Comparison of ENCODE assay signal across 9 cellular contexts in genomic region chr1:149916193-149916926, GRCh38. TPM values are rescaled to one million over a fixed set of nuclear protein-coding genes. Genes with fewer than 3 reads are reported as not detected.
DNase-seq lines count a peak whose midpoint lies in the region; ATAC-seq, FAIRE-seq and TF ChIP-seq lines count a peak whose summit lies in the region.
"Had no signal": no experiment of that assay in that cellular context is flagged by ENCODE, and none has a peak within 500 bp of the region (broad histone marks: within the 10 kb centered on the region; RNA-seq: fewer than 3 reads in every experiment).

No MANE protein-coding gene starts in this region.

- CTCF ChIA-PET in GM12878 (lab: Yijun Ruan, JAX): no interaction called here

- ATAC-seq in GM12878: peak; percentile 20; the same call in 2 of the 3 replicates
- ATAC-seq in naive B cell (ENCODE audit: low read depth in 2 of 2): peak; percentile 16 to 35
- ATAC-seq in GM21423 (IDR thresholded peaks at IDR 0.05; ENCODE audit: unreplicated experiment): no peak

- no peaks in the 10 kb centered on the region for H3K27me3 ChIP-seq in BE2C
- H3K27me3 ChIP-seq in HUES6 (ENCODE audit: control insufficient read depth, insufficient read depth, low read length): no peaks in the 10 kb centered on the region
- peaks cover 0 to 3% of the 10 kb centered on the region in 2 experiments; a peak in 2 of 4 replicates for H3K27me3 ChIP-seq in GM12878 (replicated peaks in 1 of 2; ENCODE audit: control insufficient read depth in 2 of 2, insufficient read depth in 2 of 2, low read length in 1 of 2)

- H3K9ac ChIP-seq in HUES6 (ENCODE audit: low read length) (peak overlapping the region; percentile 13), GM12878 (ENCODE audit: control insufficient read depth, insufficient read depth, low read length) (no peak overlapping the region)

- H3K36me3 ChIP-seq in BE2C (peaks cover 8% of the 10 kb centered on the region), HUES6 (ENCODE audit: control insufficient read depth, insufficient read depth, low read length) (peaks cover 17% of the 10 kb centered on the region), GM12878 (ENCODE audit: control insufficient read depth in 2 of 2, insufficient read depth in 2 of 2, low read length in 1 of 2) (no peaks in the 10 kb centered on the region)

- no TSS peak for BruUV-seq in GM12878 (replicated peaks; lab: Mats Ljungman, UMichigan)

- H3K79me2 ChIP-seq in GM12878 (ENCODE audit: control insufficient read depth, insufficient read depth, low read length): no peaks in the 10 kb centered on the region

- no peak for TF ChIP-seq EP300 in GM12878 (IDR thresholded peaks at IDR 0.05; ENCODE audit: borderline replicate concordance in 1 of 2, control insufficient read depth in 1 of 2, low read depth in 2 of 2, low read length in 2 of 2)

- H3K27ac ChIP-seq in HUES6 (ENCODE audit: low read depth, low read length) (no peak overlapping the region), GM12878 (ENCODE audit: control insufficient read depth, insufficient read depth) (no peak overlapping the region)

- 6% methylated on average over 9 of the region's 9 CpGs for WGBS in GM12878 (ENCODE audit: insufficient coverage, insufficient replicate concordance, low lambda C conversion rate, missing lambda C conversion rate)

- peaks cover 0 to 2% (median 0%) of the 10 kb centered on the region in 7 donors for H3K9me3 Mint-ChIP-seq in naive B cell

- H3K4me1 ChIP-seq in BE2C: peaks cover 8% of the 10 kb centered on the region
- H3K4me1 ChIP-seq in HUES6 (ENCODE audit: control insufficient read depth, insufficient read depth, low read length): peaks cover 19% of the 10 kb centered on the region
- peaks cover 10% of the 10 kb centered on the region; the same call in 1 of the 2 replicates for H3K4me1 ChIP-seq in GM12878 (ENCODE audit: control insufficient read depth, insufficient read depth, low read length)

- TF ChIP-seq CTCF in BE2C (IDR thresholded peaks at IDR 0.05; ENCODE audit: low read depth, low read length) (no peak), GM12878 (IDR thresholded peaks at IDR 0.05 in 2 of 3, conservative IDR thresholded peaks at IDR 0.05 in 1 of 3; ENCODE audit: control insufficient read depth in 2 of 3, extremely low read depth in 1 of 3, insufficient read depth in 1 of 3, low read depth in 3 of 3, low read length in 3 of 3) (no peak)

- 0 out of 2 replicates have a peak overlapping the region, but pooled peaks have one; percentile 19 for H2AFZ ChIP-seq in GM12878 (ENCODE audit: control insufficient read depth, low read depth, low read length)

- DNase-seq in BE2C (no peak), GM12878 (ENCODE audit: low read depth, low spot score) (no peak), naive B cell (no peak), SW480 (ENCODE audit: low spot score) (no peak), NCI-H345 treated with DMSO at 0.1 percent for 48 hours (lab: John Stamatoyannopoulos, UW; ENCODE audit: unreplicated experiment) (no peak), HK-2 (ENCODE audit: unreplicated experiment) (no peak)
- DNase-seq: activated CD8-positive, alpha-beta memory T cell treated with anti-CD3 and anti-CD28 coated beads, Interleukin-2, amount 50 U/mL, for 4 hours had no signal

- SMC1A ChIA-PET in GM12878 (lab: Charles Lee; ENCODE audit: uncharacterized antibody, unreplicated experiment): no interaction called here

- H3K36me3 Mint-ChIP-seq in naive B cell: no peaks in the 10 kb centered on the region

- peaks cover 25 to 38% (median 37%) of the 10 kb centered on the region in 3 donors for H3K27me3 Mint-ChIP-seq in naive B cell

- no peak for TF ChIP-seq RAD21 in GM12878 (IDR thresholded peaks at IDR 0.05; ENCODE audit: insufficient read depth, low read depth, low read length)

- H3K27ac Mint-ChIP-seq in naive B cell: peak overlapping the region in 3 of 6 donors; percentile 36 to 80 (median 57)

- H3K4me3 ChIP-seq in BE2C (ENCODE audit: low read depth, low read length) (peak overlapping the region; percentile 98), HUES6 (ENCODE audit: low read depth, low read length) (peak overlapping the region; percentile 81), GM12878 (no peak overlapping the region; the same call in 1 of the 2 replicates)

- POLR2A ChIA-PET in GM12878 (lab: Charles Lee): interaction anchor here (0.6 to 0.9 kb wide), 2 partner anchors 11 to 23 kb away, joined by 4 read pairs; no protein-coding TSS in a partner anchor

- RAD21 ChIA-PET in GM12878 (lab: Charles Lee; ENCODE audit: unreplicated experiment): no interaction called here

- H3K4me2 ChIP-seq in GM12878 (ENCODE audit: control insufficient read depth, insufficient read depth): peak overlapping the region; percentile 12; the same call in 1 of the 2 replicates

- no peak for TF ChIP-seq POLR2A in GM12878 (IDR thresholded peaks at IDR 0.05; ENCODE audit: low read depth, low read length)

- in situ Hi-C loops in GM12878 (cut with MboI): no loop called here

- no peaks in the 10 kb centered on the region for H3K9me3 ChIP-seq in BE2C
- no peaks in the 10 kb centered on the region for H3K9me3 ChIP-seq in HUES6 (ENCODE audit: control insufficient read depth, insufficient read depth, low read depth, low read length)
- H3K9me3 ChIP-seq in GM12878 (replicated peaks; ENCODE audit: control insufficient read depth, insufficient read depth, low read length): no peaks in the 10 kb centered on the region

- H4K20me1 ChIP-seq in GM12878 (ENCODE audit: control insufficient read depth, insufficient read depth): no peaks in the 10 kb centered on the region

- intact Hi-C loops in GM12878 (cut with micrococcal nuclease; ENCODE audit: unreplicated experiment): no loop called here

- H3K4me1 Mint-ChIP-seq in naive B cell: peaks cover 24 to 29% (median 26%) of the 10 kb centered on the region in 3 donors

- no peak for FAIRE-seq in GM12878 (lab: Jason Lieb, UNC)

- H3K4me3 Mint-ChIP-seq in naive B cell: peak overlapping the region in 7 of 8 donors; percentile 44 to 87 (median 60)

RNA-seq across cellular contexts. Expression of gene SV2A, which starts 1.3 kb away (rescaled TPM):
- 100 TPM for polyA plus RNA-seq in BE2C (2012; ENCODE audit: insufficient read depth, insufficient read length, low read depth)
- 0.47 and 0.63 TPM in 2 replicates for total RNA-seq in GM12878 (2013; cell fraction: nucleolus; rRNA removed)
- total RNA-seq in GM12878 (2014; rRNA removed): 6.3 and 8.0 TPM in 2 replicates
- 5.3 and 6.0 TPM in 2 replicates for total RNA-seq in GM12878 (2014; rRNA removed; fragmentation: Illumina TruSeq; extraction: Trizol)
- total RNA-seq in GM12878 (2021): 11.3 and 11.6 TPM in 2 replicates
- 2.7 TPM for polyA plus RNA-seq in GM12878 (2011; ENCODE audit: low read depth)
- polyA plus RNA-seq in GM12878 (2011; rRNA removed): 0.33 and 0.39 TPM in 2 replicates
- 0.55 and 0.66 TPM in 2 replicates for polyA plus RNA-seq in GM12878 (2011; cell fraction: cytosol; rRNA removed)
- polyA plus RNA-seq in GM12878 (2011; cell fraction: nucleus; rRNA removed): 0.82 and 0.91 TPM in 2 replicates
- polyA plus RNA-seq in GM12878 (2012): 3.8 and 5.4 TPM in 2 replicates
- 7.3 and 8.4 TPM in 2 replicates for polyA plus RNA-seq in GM12878 (2014; fragmentation: Illumina TruSeq; extraction: Trizol)
- 1 to 10 TPM in 1 of 2 experiments, under 1 TPM in 1; 0.89 to 2.3 TPM for polyA plus RNA-seq in GM12878 (2014; fragmentation: Nextera tagmentation; extraction: Ambion mirVana)
- 7.5 and 7.8 TPM in 2 replicates for polyA plus RNA-seq in GM12878 (2014; rRNA removed)
- polyA plus RNA-seq in GM12878 (2016; fragmentation: Nextera tagmentation; extraction: Ambion mirVana): 1 to 10 TPM; 4.5 to 5.6 TPM
- 0.88 and 1.3 TPM in 2 replicates for polyA minus RNA-seq in GM12878 (2011; rRNA and poly(A)+ RNA removed)
- polyA minus RNA-seq in GM12878 (2011; cell fraction: cytosol; rRNA and poly(A)+ RNA removed): 0.27 and 0.31 TPM in 2 replicates
- 0.24 and 0.29 TPM in 2 replicates for polyA minus RNA-seq in GM12878 (2011; cell fraction: nucleus; rRNA and poly(A)+ RNA removed)
- not detected for polyA plus RNA-seq in naive B cell (ENCODE audit: low read depth in 6 of 6)

RNA-seq across cellular contexts. Expression of gene SF3B4, which starts 11.2 kb away (rescaled TPM):
- polyA plus RNA-seq in BE2C (2012; ENCODE audit: insufficient read depth, insufficient read length, low read depth): 197 TPM
- 11.0 and 14.6 TPM in 2 replicates for total RNA-seq in GM12878 (2013; cell fraction: nucleolus; rRNA removed)
- total RNA-seq in GM12878 (2014; rRNA removed) (9.4 and 13.2 TPM in 2 replicates), GM12878 (2014; rRNA removed; fragmentation: Illumina TruSeq; extraction: Trizol) (24.1 and 27.6 TPM in 2 replicates), GM12878 (2021) (79.4 and 81.7 TPM in 2 replicates)
- 42.1 TPM for polyA plus RNA-seq in GM12878 (2011; ENCODE audit: low read depth)
- polyA plus RNA-seq in GM12878 (2011; rRNA removed) (11.3 and 26.2 TPM in 2 replicates), GM12878 (2014; fragmentation: Illumina TruSeq; extraction: Trizol) (81.8 and 83.5 TPM in 2 replicates), GM12878 (2014; fragmentation: Nextera tagmentation; extraction: Ambion mirVana) (1 to 10 TPM; 1.9 to 6.9 TPM), GM12878 (2014; rRNA removed) (27.4 and 35.7 TPM in 2 replicates), GM12878 (2016; fragmentation: Nextera tagmentation; extraction: Ambion mirVana) (100 to 1,000 TPM; 140 to 146 TPM), naive B cell (ENCODE audit: low read depth in 6 of 6) (100 to 1,000 TPM in 2 of 6 donors, 10 to 100 TPM in 4; 78.6 to 115 (median 89.4) TPM)
- polyA plus RNA-seq in GM12878 (2011; cell fraction: cytosol; rRNA removed): 22.8 and 28.5 TPM in 2 replicates
- polyA plus RNA-seq in GM12878 (2011; cell fraction: nucleus; rRNA removed): 23.6 and 32.3 TPM in 2 replicates
- polyA plus RNA-seq in GM12878 (2012): 42.2 and 52.9 TPM in 2 replicates
- 22.8 and 36.2 TPM in 2 replicates for polyA minus RNA-seq in GM12878 (2011; rRNA and poly(A)+ RNA removed)
- 18.4 and 19.4 TPM in 2 replicates for polyA minus RNA-seq in GM12878 (2011; cell fraction: cytosol; rRNA and poly(A)+ RNA removed)
- 13.4 and 17.5 TPM in 2 replicates for polyA minus RNA-seq in GM12878 (2011; cell fraction: nucleus; rRNA and poly(A)+ RNA removed)

RNA-seq across cellular contexts. Expression of gene BOLA1, which starts 17.0 kb away (rescaled TPM):
- 38.1 TPM for polyA plus RNA-seq in BE2C (2012; ENCODE audit: insufficient read depth, insufficient read length, low read depth)
- 10.0 and 12.1 TPM in 2 replicates for total RNA-seq in GM12878 (2013; cell fraction: nucleolus; rRNA removed)
- total RNA-seq in GM12878 (2014; rRNA removed) (11.7 and 16.0 TPM in 2 replicates), GM12878 (2014; rRNA removed; fragmentation: Illumina TruSeq; extraction: Trizol) (7.0 and 7.5 TPM in 2 replicates), GM12878 (2021) (12.8 and 15.1 TPM in 2 replicates)
- 1.6 TPM for polyA plus RNA-seq in GM12878 (2011; ENCODE audit: low read depth)
- polyA plus RNA-seq in GM12878 (2011; rRNA removed) (7.9 and 9.7 TPM in 2 replicates), GM12878 (2014; fragmentation: Illumina TruSeq; extraction: Trizol) (4.6 and 5.4 TPM in 2 replicates), GM12878 (2014; fragmentation: Nextera tagmentation; extraction: Ambion mirVana) (1 to 10 TPM in 1 of 2 experiments, under 1 TPM in 1; 0.74 to 4.3 TPM), GM12878 (2014; rRNA removed) (18.7 and 19.7 TPM in 2 replicates), GM12878 (2016; fragmentation: Nextera tagmentation; extraction: Ambion mirVana) (10 to 100 TPM; 14.8 to 18.3 TPM), naive B cell (ENCODE audit: low read depth in 6 of 6) (10 to 100 TPM; 19.2 to 37.0 (median 28.0) TPM)
- polyA plus RNA-seq in GM12878 (2011; cell fraction: cytosol; rRNA removed): 12.7 and 17.1 TPM in 2 replicates
- 21.0 and 23.7 TPM in 2 replicates for polyA plus RNA-seq in GM12878 (2011; cell fraction: nucleus; rRNA removed)
- polyA plus RNA-seq in GM12878 (2012): 9.4 and 12.1 TPM in 2 replicates
- polyA minus RNA-seq in GM12878 (2011; rRNA and poly(A)+ RNA removed): 1.2 and 3.5 TPM in 2 replicates
- polyA minus RNA-seq in GM12878 (2011; cell fraction: cytosol; rRNA and poly(A)+ RNA removed): 1.8 and 5.1 TPM in 2 replicates
- 5.3 and 5.7 TPM in 2 replicates for polyA minus RNA-seq in GM12878 (2011; cell fraction: nucleus; rRNA and poly(A)+ RNA removed)

RNA-seq across cellular contexts. Expression of gene MTMR11, which starts 20.3 kb away (rescaled TPM):
- 4.4 TPM for polyA plus RNA-seq in BE2C (2012; ENCODE audit: insufficient read depth, insufficient read length, low read depth)
- total RNA-seq in GM12878 (2013; cell fraction: nucleolus; rRNA removed): 2.2 and 3.4 TPM in 2 replicates
- total RNA-seq in GM12878 (2014; rRNA removed) (0.51 and 0.71 TPM in 2 replicates), GM12878 (2014; rRNA removed; fragmentation: Illumina TruSeq; extraction: Trizol) (0.51 and 0.58 TPM in 2 replicates), GM12878 (2021) (0.45 and 1.1 TPM in 2 replicates)
- 0.14 TPM for polyA plus RNA-seq in GM12878 (2011; ENCODE audit: low read depth)
- polyA plus RNA-seq in GM12878 (2011; rRNA removed) (0.46 and 0.52 TPM in 2 replicates), GM12878 (2014; fragmentation: Illumina TruSeq; extraction: Trizol) (0.97 and 1.5 TPM in 2 replicates), GM12878 (2014; fragmentation: Nextera tagmentation; extraction: Ambion mirVana) (under 1 TPM; 0.35 to 0.84 TPM), GM12878 (2014; rRNA removed) (0.95 and 1.1 TPM in 2 replicates), GM12878 (2016; fragmentation: Nextera tagmentation; extraction: Ambion mirVana) (under 1 TPM; 0.70 to 0.77 TPM), naive B cell (ENCODE audit: low read depth in 6 of 6) (under 1 TPM in 1 of 6 donors, not detected in 5; 0.45 TPM)
- polyA plus RNA-seq in GM12878 (2011; cell fraction: cytosol; rRNA removed): 0.17 and 0.70 TPM in 2 replicates
- polyA plus RNA-seq in GM12878 (2011; cell fraction: nucleus; rRNA removed): 2.7 and 3.2 TPM in 2 replicates
- polyA plus RNA-seq in GM12878 (2012): 0.35 and 0.39 TPM in 2 replicates
- 0.51 and 0.57 TPM in 2 replicates for polyA minus RNA-seq in GM12878 (2011; rRNA and poly(A)+ RNA removed)
- not detected in 2 replicates for polyA minus RNA-seq in GM12878 (2011; cell fraction: cytosol; rRNA and poly(A)+ RNA removed)
- 1.1 and 1.3 TPM in 2 replicates for polyA minus RNA-seq in GM12878 (2011; cell fraction: nucleus; rRNA and poly(A)+ RNA removed)
